In the genomic region with DNA sequence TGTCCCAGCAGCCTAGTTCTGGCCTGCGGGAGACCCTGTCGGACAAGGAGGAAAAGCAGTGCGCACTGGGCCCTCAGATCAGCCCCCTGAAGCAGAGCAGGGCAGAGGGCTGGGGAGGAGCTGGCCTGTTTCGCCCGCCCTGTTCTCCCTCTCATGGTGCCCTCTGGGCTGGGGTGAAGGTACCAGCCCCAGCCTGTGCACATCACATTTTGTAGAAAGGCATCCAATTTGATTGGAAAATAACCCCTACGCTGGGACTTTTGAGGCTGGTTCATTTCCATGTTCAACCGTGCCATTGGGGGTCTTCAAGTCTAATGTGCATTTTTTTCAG, we compare ENCODE assay signal across 8 cellular contexts. TPM values are rescaled to one million over a fixed set of nuclear protein-coding genes. Genes with fewer than 3 reads are reported as not detected.
A peak's percentile ranks its signal among the peaks of the same experiment; 100 is the strongest.
DNase-seq lines count a peak whose midpoint lies in the region; ATAC-seq and TF ChIP-seq lines count a peak whose summit lies in the region.

No MANE protein-coding gene starts in this region.

- H3K9me3 ChIP-seq in HUES6 (ENCODE audit: control insufficient read depth, insufficient read depth, low read depth, low read length) (no peaks in the 10 kb centered on the region), mucosa of rectum (ENCODE audit: control insufficient read depth in 2 of 2, low read length in 2 of 2) (no peaks in the 10 kb centered on the region)

- TF ChIP-seq POLR2A in GM18505 (IDR thresholded peaks at IDR 0.05; ENCODE audit: borderline replicate concordance, extremely low read depth, insufficient read depth, insufficient read length): no peak

- no TSS peak for BruUV-seq in MCF 10A (replicated peaks; lab: Mats Ljungman, UMichigan)

- peaks cover 7% of the 10 kb centered on the region for H3K36me3 Mint-ChIP-seq in MCF 10A (ENCODE audit: insufficient read depth, unreplicated experiment)

- peaks cover 18% of the 10 kb centered on the region for H3K4me1 Mint-ChIP-seq in MCF 10A (ENCODE audit: insufficient read depth, unreplicated experiment)

- H3K27me3 ChIP-seq in HUES6 (ENCODE audit: control insufficient read depth, insufficient read depth, low read length) (no peaks in the 10 kb centered on the region), mucosa of rectum (ENCODE audit: control insufficient read depth in 2 of 2, insufficient read depth in 2 of 2, low read length in 2 of 2) (no peaks in the 10 kb centered on the region)

- H3K4me3 ChIP-seq in AG10803 (ENCODE audit: low read length): peak overlapping the region; percentile 86
- H3K4me3 ChIP-seq in HUES6 (ENCODE audit: low read depth, low read length): peak overlapping the region; percentile 98
- H3K4me3 ChIP-seq in mucosa of rectum (ENCODE audit: low read length in 2 of 2): peak overlapping the region; percentile 76 to 80

- no peak for TF ChIP-seq CTCF in AG10803 (conservative IDR thresholded peaks at IDR 0.05; ENCODE audit: low read length)
- TF ChIP-seq CTCF in MCF 10A (IDR thresholded peaks at IDR 0.05; ENCODE audit: unreplicated experiment): no peak

- DNase-seq in AG10803 (ENCODE audit: low read depth) (no peak), MCF 10A (ENCODE audit: unreplicated experiment) (no peak), NCI-H2107 (lab: John Stamatoyannopoulos, UW) (no peak), left lobe of liver (ENCODE audit: low spot score) (no peak)

- H3K9ac ChIP-seq in HUES6 (ENCODE audit: low read length) (peak overlapping the region; percentile 95), mucosa of rectum (ENCODE audit: low read depth in 1 of 2, low read length in 2 of 2) (peak overlapping the region; percentile 76 to 87)

- CTCF ChIA-PET in MCF 10A (lab: Yijun Ruan, JAX): no interaction called here

- POLR2A ChIA-PET in MCF 10A (lab: Yijun Ruan, JAX): interaction anchor here (0.5 to 5.6 kb wide), 4 partner anchors 9 to 1437 kb away, joined by 3 to 161 read pairs (median 6); no protein-coding TSS in a partner anchor

- H3K36me3 ChIP-seq in HUES6 (ENCODE audit: control insufficient read depth, insufficient read depth, low read length) (peaks cover 3% of the 10 kb centered on the region; the same call in 1 of the 2 replicates), mucosa of rectum (ENCODE audit: control insufficient read depth in 2 of 2, insufficient read depth in 2 of 2, low read length in 2 of 2) (no peaks in the 10 kb centered on the region)

- no peaks in the 10 kb centered on the region for H3K9me3 Mint-ChIP-seq in MCF 10A (ENCODE audit: unreplicated experiment)

- no peak for ATAC-seq in GM18505 (IDR thresholded peaks at IDR 0.05; ENCODE audit: unreplicated experiment)
- no peak for ATAC-seq in left lobe of liver
- no peak for ATAC-seq in GM21619 (IDR thresholded peaks at IDR 0.05; ENCODE audit: unreplicated experiment)

- H3K27ac ChIP-seq in HUES6 (ENCODE audit: low read depth, low read length) (peak overlapping the region; percentile 83), mucosa of rectum (ENCODE audit: low read depth in 2 of 2, low read length in 2 of 2) (peak overlapping the region in 1 of 2 donors; percentile 94)

- peak overlapping the region; percentile 99 for H3K27ac Mint-ChIP-seq in MCF 10A (ENCODE audit: low read depth, unreplicated experiment)

- peak overlapping the region; percentile 96 for H3K4me3 Mint-ChIP-seq in MCF 10A (ENCODE audit: unreplicated experiment)

- H3K4me1 ChIP-seq in HUES6 (ENCODE audit: control insufficient read depth, insufficient read depth, low read length) (peaks cover 32% of the 10 kb centered on the region), mucosa of rectum (ENCODE audit: control insufficient read depth in 2 of 2, insufficient read depth in 2 of 2, low read length in 2 of 2) (peaks cover 19 to 42% of the 10 kb centered on the region in 2 donors)

- intact Hi-C loops in MCF 10A (cut with micrococcal nuclease): loop anchor here (5.0 kb wide), 1 partner anchor 61 kb away; no protein-coding TSS in a partner anchor

- no peaks in the 10 kb centered on the region for H3K27me3 Mint-ChIP-seq in MCF 10A (ENCODE audit: insufficient read depth, unreplicated experiment)

RNA-seq across cellular contexts. Expression of a gene that starts 0.8 kb away (rescaled TPM):
- total RNA-seq in MCF 10A (2022) (103 TPM in 2 replicates), left lobe of liver (42.2 TPM)
